In the genomic region with DNA sequence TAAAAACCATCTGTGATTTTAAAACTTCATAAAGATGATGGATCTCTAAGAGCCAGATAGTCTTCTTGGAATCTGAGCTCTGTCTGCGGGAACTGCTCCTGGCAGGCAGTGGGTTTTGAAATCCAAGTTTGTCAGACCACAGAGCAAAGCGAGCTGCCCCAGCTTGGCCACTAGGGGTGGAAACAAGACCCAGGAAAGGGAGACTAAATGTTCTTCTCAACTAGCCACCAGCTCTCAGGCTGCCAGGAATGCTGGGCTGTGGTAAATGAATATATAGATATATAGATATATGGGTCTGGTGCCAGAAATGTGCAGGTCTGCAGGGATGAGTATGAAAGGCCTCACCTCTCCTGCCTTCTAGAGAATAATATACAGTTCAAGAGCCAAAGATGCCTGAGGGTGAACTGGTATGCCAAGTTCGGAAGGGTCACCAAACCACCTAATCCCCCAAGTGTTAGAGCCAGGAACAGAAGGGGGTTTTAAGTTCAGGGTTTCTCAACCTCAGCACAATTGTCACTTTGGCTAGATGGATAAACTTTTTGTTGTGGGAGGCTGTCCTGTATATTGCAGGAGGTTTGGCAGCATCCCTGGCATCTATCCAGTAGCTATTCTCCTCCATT, we compare ENCODE assay signal across 8 cellular contexts.
DNase-seq lines count a peak whose midpoint lies in the region; ATAC-seq and TF ChIP-seq lines count a peak whose summit lies in the region.

No MANE protein-coding gene starts in this region.

- H3K4me1 ChIP-seq in BE2C (peaks cover 11% of the 10 kb centered on the region), mammary epithelial cell (ENCODE audit: insufficient read depth, low read length) (no peaks in the 10 kb centered on the region)

- no peak overlapping the region for H3K4me2 ChIP-seq in mammary epithelial cell (ENCODE audit: insufficient read depth, low read depth, low read length)

- H3K27me3 ChIP-seq in BE2C: no peaks in the 10 kb centered on the region
- H3K27me3 ChIP-seq in mammary epithelial cell (ENCODE audit: insufficient read depth, low read length): no peaks in the 10 kb centered on the region

- 69% methylated on average over 3 of the region's 3 CpGs for WGBS in mammary epithelial cell (ENCODE audit: low coverage, missing lambda C conversion rate)

- ATAC-seq in HG03039 (IDR thresholded peaks at IDR 0.05; ENCODE audit: unreplicated experiment): no peak
- ATAC-seq in HG02938 (IDR thresholded peaks at IDR 0.05; ENCODE audit: unreplicated experiment): no peak

- no peaks in the 10 kb centered on the region for H3K9me3 ChIP-seq in BE2C
- no peaks in the 10 kb centered on the region for H3K9me3 ChIP-seq in mammary epithelial cell (replicated peaks; ENCODE audit: insufficient read depth, low read length)

- TF ChIP-seq CTCF in BE2C (IDR thresholded peaks at IDR 0.05; ENCODE audit: low read depth, low read length) (peak; percentile 80), mammary epithelial cell (conservative IDR thresholded peaks at IDR 0.05 in 1 of 2, IDR thresholded peaks at IDR 0.05 in 1 of 2; ENCODE audit: extremely low read depth in 1 of 2, insufficient read depth in 1 of 2, low read depth in 1 of 2, low read length in 2 of 2) (peak; percentile 58 to 64)

- no peak overlapping the region for H3K27ac ChIP-seq in mammary epithelial cell (ENCODE audit: insufficient read depth, low read depth, low read length)

- no peak overlapping the region for H2AFZ ChIP-seq in mammary epithelial cell (ENCODE audit: low read depth, low read length)

- in situ Hi-C loops in mammary epithelial cell (cut with MboI; ENCODE audit: low sequenced_read_pairs in 2 of 2): no loop called here

- dilution Hi-C loops in mammary epithelial cell (cut with HindIII; ENCODE audit: low sequenced_read_pairs): no loop called here

- no TSS peak for BruUV-seq in mammary epithelial cell (replicated peaks; lab: Mats Ljungman, UMichigan)

- H3K79me2 ChIP-seq in mammary epithelial cell (ENCODE audit: insufficient read depth, low read length): no peaks in the 10 kb centered on the region

- intact Hi-C loops in mammary epithelial cell (cut with micrococcal nuclease): loop anchor here (1.0 kb wide), 1 partner anchor 15 kb away; no protein-coding TSS in a partner anchor

- H3K9ac ChIP-seq in mammary epithelial cell (ENCODE audit: insufficient read depth, low read length): no peak overlapping the region

- DNase-seq in BE2C: peak; percentile 64
- peak; percentile 68 for DNase-seq in LHCN-M2 (ENCODE audit: low read depth)
- DNase-seq in mammary epithelial cell: peak; percentile 53
- DNase-seq in medulla oblongata (ENCODE audit: extremely low spot score): peak; percentile 51
- DNase-seq in cerebellar cortex (ENCODE audit: low spot score): no peak
- no peak for DNase-seq in activated T-cell treated with anti-CD3 and anti-CD28 coated beads, Interleukin-2, amount 50 U/mL, for 1 hour

- no peak overlapping the region for H3K4me3 ChIP-seq in BE2C (ENCODE audit: low read depth, low read length)
- no peak overlapping the region for H3K4me3 ChIP-seq in mammary epithelial cell (replicated peaks in 1 of 3; ENCODE audit: insufficient read depth in 1 of 3, low read depth in 2 of 3, low read length in 3 of 3)

- H4K20me1 ChIP-seq in mammary epithelial cell (ENCODE audit: insufficient read depth, low read length): no peaks in the 10 kb centered on the region

- H3K36me3 ChIP-seq in BE2C: no peaks in the 10 kb centered on the region
- H3K36me3 ChIP-seq in mammary epithelial cell (ENCODE audit: insufficient read depth, low read length): no peaks in the 10 kb centered on the region

- CTCF ChIA-PET in mammary epithelial cell (lab: Charles Lee; ENCODE audit: low non-redundant PET): interaction anchor here (0.6 to 0.9 kb wide), 3 partner anchors 13 to 192 kb away, joined by 3 to 9 read pairs (median 4); no protein-coding TSS in a partner anchor

Comparison
In these comparisons a context has a peak if more than half of its experiments do, and no peak if none do; other contexts are left out.
1. DNase-seq: peak in BE2C (single experiment), LHCN-M2 (single experiment), mammary epithelial cell (single experiment) and medulla oblongata (single experiment); none in cerebellar cortex (single experiment) and activated T-cell treated with anti-CD3 and anti-CD28 coated beads, Interleukin-2, amount 50 U/mL, for 1 hour (single experiment).